Comparison of ENCODE assay signal across 8 cellular contexts in genomic region chr10:102119417-102120141, GRCh38. TPM values are rescaled to one million over a fixed set of nuclear protein-coding genes. Genes with fewer than 3 reads are reported as not detected.
DNase-seq lines count a peak whose midpoint lies in the region; ATAC-seq, FAIRE-seq and TF ChIP-seq lines count a peak whose summit lies in the region.

No MANE protein-coding gene starts in this region.

- no peaks in the 10 kb centered on the region for H3K9me3 ChIP-seq in adrenal gland (replicated peaks in 1 of 3)

- ATAC-seq in Right ventricle myocardium superior (ENCODE audit: poor library complexity) (peak; percentile 26), omental fat pad (ENCODE audit: low FRiP score) (peak; percentile 48), HG03432 (IDR thresholded peaks at IDR 0.05; ENCODE audit: unreplicated experiment) (no peak)

- H3K4me3 ChIP-seq in BJ (ENCODE audit: low read depth, low read length) (peak overlapping the region; percentile 97), adrenal gland (peak overlapping the region in 3 of 4 donors; percentile 73 to 98 (median 79))

- POLR2A ChIA-PET in BJ (lab: Charles Lee) = no interaction called here

- peak overlapping the region; percentile 93 to 99 (median 97) for H3K27ac ChIP-seq in adrenal gland

- TF ChIP-seq POLR2A in H54 (IDR thresholded peaks at IDR 0.05; ENCODE audit: low read depth, low read length) (0 out of 2 replicates have a peak, but pooled peaks have one; percentile 14), adrenal gland (IDR thresholded peaks at IDR 0.05) (peak in 1 of 2 donors; percentile 5)

- CTCF ChIA-PET in BJ (lab: Yijun Ruan, JAX) = interaction anchor here (0.6 to 1.2 kb wide), 2 partner anchors 12 to 18 kb away, joined by 3 to 5 read pairs; no protein-coding TSS in a partner anchor

- H3K36me3 ChIP-seq in BJ (ENCODE audit: control insufficient read depth, insufficient read depth, low read length) (no peaks in the 10 kb centered on the region; the same call in 1 of the 2 replicates), adrenal gland (replicated peaks in 1 of 2) (no peaks in the 10 kb centered on the region)

- TF ChIP-seq CTCF in BJ (IDR thresholded peaks at IDR 0.05; ENCODE audit: insufficient read depth, low read depth, low read length) (no peak), adrenal gland (IDR thresholded peaks at IDR 0.05) (no peak), omental fat pad (IDR thresholded peaks at IDR 0.05) (no peak)

- intact Hi-C loops in adrenal gland (cut with DNase I) (no loop called here), Right ventricle myocardium superior (cut with DNase I) (loop anchor here (5.0 kb wide), 1 partner anchor 52 kb away; the partner anchor contains the start of gene HPS6)

- DNase-seq in BJ (ENCODE audit: low read depth) = no peak
- peak; percentile 85 for DNase-seq in H54 (ENCODE audit: insufficient read length, low spot score)
- peak; percentile 20 for DNase-seq in RCC 7860 (ENCODE audit: low spot score)
- peak; percentile 78 to 93 (median 89) for DNase-seq in adrenal gland
- peak; percentile 70 for DNase-seq in Right ventricle myocardium superior
- peak; percentile 34 for DNase-seq in omental fat pad (ENCODE audit: low spot score)
- no peak for DNase-seq in RKO (ENCODE audit: low spot score)

- FAIRE-seq in H54 (lab: Jason Lieb, UNC) = no peak
- FAIRE-seq in RCC 7860 (lab: Jason Lieb, UNC) = no peak

- WGBS in adrenal gland, 4 donors = 0 to 5% (median 1%) methylated on average over 1 to 22 of the region's 22 CpGs

- peaks cover 44 to 49% of the 10 kb centered on the region in 2 donors for H3K4me1 ChIP-seq in adrenal gland (replicated peaks in 1 of 2)

- H3K27me3 ChIP-seq in BJ (ENCODE audit: control insufficient read depth, insufficient read depth, low read length) (no peaks in the 10 kb centered on the region), adrenal gland (no peaks in the 10 kb centered on the region)

RNA-seq across cellular contexts. Expression of gene LDB1, which starts 0.6 kb away (rescaled TPM):
- polyA plus RNA-seq in BJ (2011; rRNA removed) (85.3 and 115 TPM in 2 replicates), adrenal gland (10 to 100 TPM; 24.7 to 76.9 (median 24.8) TPM)
- 112 and 166 TPM in 2 replicates for polyA minus RNA-seq in BJ (2011; rRNA and poly(A)+ RNA removed)
- total RNA-seq in adrenal gland (10 to 100 TPM; 24.1 to 68.0 (median 55.2) TPM), Right ventricle myocardium superior (56.2 TPM), omental fat pad (10 to 100 TPM; 20.1 to 33.2 (median 30.9) TPM)

RNA-seq across cellular contexts. Expression of gene PPRC1, which starts 13.3 kb away (rescaled TPM):
- polyA plus RNA-seq in BJ (2011; rRNA removed) = 11.0 and 17.3 TPM in 2 replicates
- polyA minus RNA-seq in BJ (2011; rRNA and poly(A)+ RNA removed) = 25.6 and 28.5 TPM in 2 replicates
- 10 to 100 TPM; 11.1 to 39.9 (median 20.0) TPM for total RNA-seq in adrenal gland
- polyA plus RNA-seq in adrenal gland = 10 to 100 TPM; 24.7 to 35.8 (median 35.2) TPM
- 10.5 TPM for total RNA-seq in Right ventricle myocardium superior
- total RNA-seq in omental fat pad = 100 to 1,000 TPM in 1 of 4 donors, 10 to 100 TPM in 3; 15.4 to 105 (median 31.9) TPM

RNA-seq across cellular contexts. Expression of gene NOLC1, which starts 32.6 kb away (rescaled TPM):
- polyA plus RNA-seq in BJ (2011; rRNA removed) = 47.5 and 49.2 TPM in 2 replicates
- 12.9 and 19.3 TPM in 2 replicates for polyA minus RNA-seq in BJ (2011; rRNA and poly(A)+ RNA removed)
- 10 to 100 TPM; 26.2 to 59.4 (median 32.8) TPM for total RNA-seq in adrenal gland
- polyA plus RNA-seq in adrenal gland = 100 to 1,000 TPM in 1 of 3 donors, 10 to 100 TPM in 2; 18.6 to 111 (median 21.6) TPM
- total RNA-seq in Right ventricle myocardium superior = 22.8 TPM
- 100 to 1,000 TPM in 2 of 4 donors, 10 to 100 TPM in 2; 35.3 to 229 (median 81.7) TPM for total RNA-seq in omental fat pad

RNA-seq across cellular contexts. Expression of gene HPS6, which starts 54.4 kb away (rescaled TPM):
- polyA plus RNA-seq in BJ (2011; rRNA removed) (8.3 and 11.8 TPM in 2 replicates), adrenal gland (10 to 100 TPM in 1 of 3 donors, 1 to 10 TPM in 2; 4.5 to 13.0 (median 9.5) TPM)
- 13.3 and 18.7 TPM in 2 replicates for polyA minus RNA-seq in BJ (2011; rRNA and poly(A)+ RNA removed)
- total RNA-seq in adrenal gland (10 to 100 TPM; 20.1 to 46.0 (median 27.3) TPM), Right ventricle myocardium superior (9.5 TPM), omental fat pad (10 to 100 TPM; 14.1 to 31.5 (median 22.5) TPM)

Comparison
In these comparisons a context has a peak if more than half of its experiments do, and no peak if none do; other contexts are left out.
1. DNase-seq: peak in H54 (single experiment), RCC 7860 (single experiment), adrenal gland (7 of 7), Right ventricle myocardium superior (single experiment) and omental fat pad (single experiment); none in BJ (single experiment) and RKO (single experiment).